21 cellular contexts compared by ENCODE assay signal in genomic region chr1:232589111-232589808, GRCh38. TPM values are rescaled to one million over a fixed set of nuclear protein-coding genes. Genes with fewer than 3 reads are reported as not detected.
DNase-seq lines count a peak whose midpoint lies in the region; ATAC-seq, FAIRE-seq and TF ChIP-seq lines count a peak whose summit lies in the region.
"Had no signal": no experiment of that assay in that cellular context is flagged by ENCODE, and none has a peak within 500 bp of the region (broad histone marks: within the 10 kb centered on the region; RNA-seq: fewer than 3 reads in every experiment).

No MANE protein-coding gene starts in this region.

- H3K4me1 Mint-ChIP-seq in progenitor cell of endocrine pancreas (ENCODE audit: low read depth): peaks cover 35% of the 10 kb centered on the region

- DNase-seq in GM18507 (ENCODE audit: extremely low spot score, insufficient read length, low read depth) (no peak), caudate nucleus (lab: John Stamatoyannopoulos, UW) (no peak), right atrium auricular region (ENCODE audit: low spot score) (no peak), progenitor cell of endocrine pancreas (ENCODE audit: low spot score, unreplicated experiment) (no peak), HuH-7 (ENCODE audit: low spot score) (no peak)
- DNase-seq: activated CD4-positive, alpha-beta T cell treated with anti-CD3 and anti-CD28 coated beads for 4 hours; activated CD8-positive, alpha-beta memory T cell treated with anti-CD3 and anti-CD28 coated beads, Interleukin-2, amount 50 U/mL, for 4 hours; DMS53; esophagus squamous epithelium; head of caudate nucleus; NCI-H1417; NCI-H2171 treated with DMSO at 0.1 percent for 48 hours; testis had no signal

- no peaks in the 10 kb centered on the region for H3K27me3 ChIP-seq in right atrium auricular region
- H3K27me3 ChIP-seq: esophagus squamous epithelium, testis had no signal

- peaks cover 3% of the 10 kb centered on the region for H3K9me3 Mint-ChIP-seq in progenitor cell of endocrine pancreas (ENCODE audit: low read depth)
- H3K9me3 Mint-ChIP-seq: activated naive CD4-positive, alpha-beta T cell treated with anti-CD3 and anti-CD28 coated beads, Interleukin-2, amount 50 U/mL, for 24 hours; brain had no signal

- FAIRE-seq in GM18507 (lab: Jason Lieb, UNC): peak; percentile 47
- FAIRE-seq: HTR-8/SVneo had no signal

- ATAC-seq in GM19397 (IDR thresholded peaks at IDR 0.05; ENCODE audit: unreplicated experiment) (no peak), GM18867 (IDR thresholded peaks at IDR 0.05; ENCODE audit: unreplicated experiment) (no peak), GM18870 (IDR thresholded peaks at IDR 0.05; ENCODE audit: unreplicated experiment) (no peak)
- ATAC-seq: Panc1 had no signal

- H3K4me1 ChIP-seq in right atrium auricular region: peaks cover 0 to 59% of the 10 kb centered on the region in 2 donors
- H3K4me1 ChIP-seq: testis had no signal

- H3K27me3 Mint-ChIP-seq in progenitor cell of endocrine pancreas: no peaks in the 10 kb centered on the region
- H3K27me3 Mint-ChIP-seq: activated naive CD4-positive, alpha-beta T cell treated with anti-CD3 and anti-CD28 coated beads, Interleukin-2, amount 50 U/mL, for 24 hours; brain had no signal

- H3K27ac ChIP-seq in caudate nucleus (ENCODE audit: low read depth, low read length) (peak overlapping the region; percentile 14), right atrium auricular region (peak overlapping the region; percentile 66 to 77)
- H3K27ac ChIP-seq: testis had no signal

- H3K36me3 Mint-ChIP-seq in progenitor cell of endocrine pancreas (ENCODE audit: insufficient read depth): peaks cover 3% of the 10 kb centered on the region
- H3K36me3 Mint-ChIP-seq: activated naive CD4-positive, alpha-beta T cell treated with anti-CD3 and anti-CD28 coated beads, Interleukin-2, amount 50 U/mL, for 24 hours had no signal

- peak overlapping the region; percentile 14 for H3K4me3 Mint-ChIP-seq in progenitor cell of endocrine pancreas (ENCODE audit: low read depth)
- H3K4me3 Mint-ChIP-seq: activated naive CD4-positive, alpha-beta T cell treated with anti-CD3 and anti-CD28 coated beads, Interleukin-2, amount 50 U/mL, for 24 hours; brain had no signal

- no peak overlapping the region for H3K27ac Mint-ChIP-seq in progenitor cell of endocrine pancreas
- H3K27ac Mint-ChIP-seq: activated naive CD4-positive, alpha-beta T cell treated with anti-CD3 and anti-CD28 coated beads, Interleukin-2, amount 50 U/mL, for 24 hours had no signal

- H3K4me3 ChIP-seq in right atrium auricular region: no peak overlapping the region
- H3K4me3 ChIP-seq: esophagus squamous epithelium, skin epidermis, testis had no signal

- no peaks in the 10 kb centered on the region for H3K9me3 ChIP-seq in right atrium auricular region
- H3K9me3 ChIP-seq: esophagus squamous epithelium, testis had no signal

- TF ChIP-seq CTCF in right atrium auricular region (IDR thresholded peaks at IDR 0.05): no peak
- no peak for TF ChIP-seq CTCF in progenitor cell of endocrine pancreas (IDR thresholded peaks at IDR 0.05; ENCODE audit: unreplicated experiment)

- no peaks in the 10 kb centered on the region for H3K36me3 ChIP-seq in right atrium auricular region

RNA-seq across cellular contexts. Expression of gene SIPA1L2, which starts 40.7 kb away (rescaled TPM):
- total RNA-seq in right atrium auricular region (100 to 1,000 TPM in 1 of 2 donors, 10 to 100 TPM in 1; 57.1 to 100 TPM), progenitor cell of endocrine pancreas (37.6 and 41.0 TPM in 2 replicates)
